20 cellular contexts compared by ENCODE assay signal in the genomic region with DNA sequence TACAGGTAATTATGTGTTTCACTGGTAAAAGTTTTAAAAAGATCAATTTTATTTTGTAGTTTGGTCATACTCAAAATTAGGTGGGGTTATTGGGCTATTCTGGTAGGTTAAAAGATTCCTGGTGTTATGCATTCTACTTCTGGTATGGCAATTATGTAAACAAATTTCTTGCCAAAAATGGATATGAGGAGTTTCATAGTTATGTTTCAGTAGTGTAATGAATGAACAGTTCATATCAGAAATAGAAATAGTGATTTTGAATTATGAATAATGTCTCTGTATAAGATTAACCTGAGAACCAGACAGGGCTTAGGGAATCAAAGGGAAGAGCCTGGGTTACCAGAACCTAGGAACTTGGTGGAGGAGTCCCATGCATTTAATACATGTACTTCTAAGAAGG. TPM values are rescaled to one million over a fixed set of nuclear protein-coding genes. Genes with fewer than 3 reads are reported as not detected.
DNase-seq lines count a peak whose midpoint lies in the region; ATAC-seq and TF ChIP-seq lines count a peak whose summit lies in the region.
"Had no signal": no experiment of that assay in that cellular context is flagged by ENCODE, and none has a peak within 500 bp of the region (broad histone marks: within the 10 kb centered on the region; RNA-seq: fewer than 3 reads in every experiment).

No MANE protein-coding gene starts in this region.

- H3K4me3 ChIP-seq in choroid plexus epithelial cell (ENCODE audit: low read depth, low read length): no peak overlapping the region
- H3K4me3 ChIP-seq in thyroid gland (replicated peaks in 1 of 3): no peak overlapping the region
- H3K4me3 ChIP-seq: adrenal gland, colonic mucosa, left ventricle myocardium inferior, upper lobe of left lung had no signal

- H3K36me3 Mint-ChIP-seq in activated CD4-positive, alpha-beta T cell treated with anti-CD3 and anti-CD28 coated beads for 36 hours (ENCODE audit: low read depth): peaks cover 28% of the 10 kb centered on the region

- TF ChIP-seq POLR2A in thyroid gland (IDR thresholded peaks at IDR 0.05): no peak

- no peaks in the 10 kb centered on the region for H3K9me3 Mint-ChIP-seq in activated CD4-positive, alpha-beta T cell treated with anti-CD3 and anti-CD28 coated beads for 36 hours (ENCODE audit: low read depth)
- H3K9me3 Mint-ChIP-seq: activated B cell treated with CpG ODN at 0.5 μM for 24 hours; naive thymus-derived CD4-positive, alpha-beta T cell had no signal

- H3K27ac Mint-ChIP-seq in activated CD4-positive, alpha-beta T cell treated with anti-CD3 and anti-CD28 coated beads for 36 hours: no peak overlapping the region
- H3K27ac Mint-ChIP-seq: activated B cell treated with CpG ODN at 0.5 μM for 24 hours had no signal

- POLR2A ChIA-PET in activated CD4-positive, alpha-beta T cell treated with anti-CD3 and anti-CD28 coated beads for 36 hours (lab: Charles Lee): no interaction called here

- H3K4me1 ChIP-seq in thyroid gland: no peaks in the 10 kb centered on the region
- H3K4me1 ChIP-seq: adrenal gland, colonic mucosa, left ventricle myocardium inferior had no signal

- H3K9me3 ChIP-seq in thyroid gland: no peaks in the 10 kb centered on the region
- H3K9me3 ChIP-seq: adrenal gland, colonic mucosa, left ventricle myocardium inferior, upper lobe of left lung had no signal

- DNase-seq in EL (peak; percentile 50), choroid plexus epithelial cell (ENCODE audit: low read depth) (peak; percentile 57), NCI-H1092 treated with DMSO at 0.1 percent for 48 hours (lab: John Stamatoyannopoulos, UW) (no peak), thyroid gland (no peak), left cardiac atrium (no peak)
- DNase-seq in activated CD4-positive, alpha-beta T cell treated with anti-CD3 and anti-CD28 coated beads for 36 hours: no peak
- DNase-seq: activated B cell treated with CpG ODN at 0.5 μM for 24 hours; adrenal gland; AML-193; colonic mucosa; DMS53; erythroblast; hypothalamus; left ventricle myocardium inferior; naive thymus-derived CD4-positive, alpha-beta T cell; OCI-M1; stimulated activated CD4-positive, alpha-beta T cell treated with anti-CD3 and anti-CD28 coated beads, Interleukin-1b, Interleukin-23, amount 100 ng/mL, for 48 hours; upper lobe of left lung had no signal

- ATAC-seq in GM21447 (IDR thresholded peaks at IDR 0.05; ENCODE audit: unreplicated experiment): peak; percentile 53
- ATAC-seq in HG03354 (IDR thresholded peaks at IDR 0.05; ENCODE audit: poor library complexity, severe bottlenecking, unreplicated experiment): peak; percentile 51
- ATAC-seq in activated CD4-positive, alpha-beta T cell treated with anti-CD3 and anti-CD28 coated beads for 36 hours: no peak
- ATAC-seq in left cardiac atrium: no peak
- ATAC-seq: naive thymus-derived CD4-positive, alpha-beta T cell had no signal

- CTCF ChIA-PET in activated CD4-positive, alpha-beta T cell treated with anti-CD3 and anti-CD28 coated beads for 36 hours (lab: Charles Lee): interaction anchor here (1.3 kb wide), 1 partner anchor 10 kb away, joined by 13 read pairs; no protein-coding TSS in a partner anchor

- TF ChIP-seq CTCF in choroid plexus epithelial cell (conservative IDR thresholded peaks at IDR 0.05; ENCODE audit: low read depth, low read length) (no peak), thyroid gland (IDR thresholded peaks at IDR 0.05) (no peak)

- intact Hi-C loops in thyroid gland (cut with DNase I) (no loop called here), left cardiac atrium (cut with DNase I) (no loop called here)
- intact Hi-C loops in activated CD4-positive, alpha-beta T cell treated with anti-CD3 and anti-CD28 coated beads for 36 hours (cut with DNase I, micrococcal nuclease): no loop called here

- no peaks in the 10 kb centered on the region for H3K27me3 ChIP-seq in thyroid gland
- H3K27me3 ChIP-seq: adrenal gland, colonic mucosa, upper lobe of left lung had no signal

- H3K4me3 Mint-ChIP-seq in activated CD4-positive, alpha-beta T cell treated with anti-CD3 and anti-CD28 coated beads for 36 hours: no peak overlapping the region
- H3K4me3 Mint-ChIP-seq: activated B cell treated with CpG ODN at 0.5 μM for 24 hours; naive thymus-derived CD4-positive, alpha-beta T cell had no signal

- peaks cover 13% of the 10 kb centered on the region for H3K4me1 Mint-ChIP-seq in activated CD4-positive, alpha-beta T cell treated with anti-CD3 and anti-CD28 coated beads for 36 hours
- H3K4me1 Mint-ChIP-seq: activated B cell treated with CpG ODN at 0.5 μM for 24 hours had no signal

- H3K27me3 Mint-ChIP-seq in activated CD4-positive, alpha-beta T cell treated with anti-CD3 and anti-CD28 coated beads for 36 hours: no peaks in the 10 kb centered on the region
- H3K27me3 Mint-ChIP-seq: activated B cell treated with CpG ODN at 0.5 μM for 24 hours; naive thymus-derived CD4-positive, alpha-beta T cell had no signal

- H3K27ac ChIP-seq in thyroid gland: no peak overlapping the region
- H3K27ac ChIP-seq: adrenal gland, colonic mucosa, left ventricle myocardium inferior, upper lobe of left lung had no signal

- H3K36me3 ChIP-seq in thyroid gland: peaks cover 11 to 18% of the 10 kb centered on the region in 2 donors
- H3K36me3 ChIP-seq: colonic mucosa had no signal

RNA-seq across cellular contexts. Expression of a gene that starts 15.9 kb away (rescaled TPM):
- total RNA-seq in thyroid gland (10 to 100 TPM; 35.8 to 45.6 (median 38.7) TPM), left cardiac atrium (10 to 100 TPM; 14.4 to 20.3 TPM)
- total RNA-seq in activated CD4-positive, alpha-beta T cell treated with anti-CD3 and anti-CD28 coated beads for 36 hours: 10 to 100 TPM; 23.7 to 31.9 TPM

RNA-seq across cellular contexts. Expression of a gene that starts 32.4 kb away (rescaled TPM):
- 10 to 100 TPM; 36.6 to 53.7 (median 39.8) TPM for total RNA-seq in thyroid gland
- 10 to 100 TPM; 28.0 to 28.1 TPM for total RNA-seq in activated CD4-positive, alpha-beta T cell treated with anti-CD3 and anti-CD28 coated beads for 36 hours
- total RNA-seq in left cardiac atrium: 10 to 100 TPM; 10.9 to 12.0 TPM

Comparison
In these comparisons a context has a peak if more than half of its experiments do, and no peak if none do; other contexts are left out.
1. DNase-seq: peak in EL (single experiment) and choroid plexus epithelial cell (single experiment); none in NCI-H1092 treated with DMSO at 0.1 percent for 48 hours (single experiment), thyroid gland (0 of 2), activated CD4-positive, alpha-beta T cell treated with anti-CD3 and anti-CD28 coated beads for 36 hours (single experiment) and left cardiac atrium (single experiment).
2. ATAC-seq: peak in GM21447 (single experiment) and HG03354 (single experiment); none in activated CD4-positive, alpha-beta T cell treated with anti-CD3 and anti-CD28 coated beads for 36 hours (single experiment) and left cardiac atrium (0 of 2).